10 cellular contexts compared by ENCODE assay signal in the genomic region with DNA sequence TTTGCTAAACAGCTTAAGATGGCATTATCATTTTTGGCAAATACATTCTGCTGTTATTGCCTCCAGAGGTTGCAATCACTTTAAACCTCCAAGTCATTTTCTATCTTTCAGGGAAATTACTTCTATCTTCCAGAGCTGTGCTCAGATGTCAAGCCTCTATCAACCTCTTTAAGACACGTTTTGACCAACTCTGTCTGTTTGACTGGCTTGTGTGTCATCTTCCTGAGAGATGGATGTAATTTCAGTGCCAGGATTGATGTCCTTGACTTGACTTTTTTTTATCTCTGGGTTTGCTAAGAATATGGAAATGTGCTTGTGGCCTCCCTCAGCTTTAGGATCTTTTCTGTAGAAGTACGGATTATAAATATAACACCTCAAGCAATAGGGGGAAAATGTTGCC.
"Had no signal": no experiment of that assay in that cellular context is flagged by ENCODE, and none has a peak within 500 bp of the region (broad histone marks: within the 10 kb centered on the region; RNA-seq: fewer than 3 reads in every experiment).

No MANE protein-coding gene starts in this region.

- H3K4me3 ChIP-seq: GM23248, GM23338, HAP-1 had no signal

- H3K4me3 Mint-ChIP-seq: GM23338, H9, HFFc6 had no signal

- DNase-seq: GM23248, GOT3, H7, H9, HCEC 1CT, HFFc6 had no signal

- H3K4me2 ChIP-seq: GM23338 had no signal

- H3K27ac Mint-ChIP-seq: GM23338, H9, HFFc6 had no signal

- FAIRE-seq: H1, H54 had no signal

- H3K4me1 ChIP-seq: HAP-1 had no signal

- H3K9ac ChIP-seq: GM23248 had no signal

- H2AFZ ChIP-seq: GM23248, GM23338 had no signal

- H3K36me3 ChIP-seq: HAP-1 had no signal

- H3K27ac ChIP-seq: GM23248 had no signal

- H3K9me3 ChIP-seq: HAP-1 had no signal

- H3K9me3 Mint-ChIP-seq: GM23338, HFFc6 had no signal
